In genomic region chr3:49108346-49108745, GRCh38 we compare ENCODE assay signal across 3 cellular contexts.
TF ChIP-seq lines count a peak whose summit lies in the region.

No MANE protein-coding gene starts in this region.

TF ChIP-seq in HEK293, 187 proteins besides CTCF, POLR2A, EP300 and RAD21:
- TF ChIP-seq GLIS2 (tag by site-specific recombination; IDR thresholded peaks at IDR 0.05) (peak; percentile 51), ZNF791 (tag by site-specific recombination; IDR thresholded peaks at IDR 0.05) (no peak), ZFHX2 (tag by site-specific recombination; conservative IDR thresholded peaks at IDR 0.05) (no peak)

TF ChIP-seq in K562, 482 proteins besides CTCF, POLR2A, EP300 and RAD21:
- TF ChIP-seq POLR2G (IDR thresholded peaks at IDR 0.05; ENCODE audit: low read depth, low read length): peak; percentile 44; the same call in 1 of the 2 replicates
- TF ChIP-seq, protein P1, sequence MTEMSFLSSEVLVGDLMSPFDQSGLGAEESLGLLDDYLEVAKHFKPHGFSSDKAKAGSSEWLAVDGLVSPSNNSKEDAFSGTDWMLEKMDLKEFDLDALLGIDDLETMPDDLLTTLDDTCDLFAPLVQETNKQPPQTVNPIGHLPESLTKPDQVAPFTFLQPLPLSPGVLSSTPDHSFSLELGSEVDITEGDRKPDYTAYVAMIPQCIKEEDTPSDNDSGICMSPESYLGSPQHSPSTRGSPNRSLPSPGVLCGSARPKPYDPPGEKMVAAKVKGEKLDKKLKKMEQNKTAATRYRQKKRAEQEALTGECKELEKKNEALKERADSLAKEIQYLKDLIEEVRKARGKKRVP (CRISPR knock-in tag; IDR thresholded peaks at IDR 0.05): no peak
TF ChIP-seq in K562: peak in this region for 1.

TF ChIP-seq in SK-N-SH, 30 proteins besides CTCF, POLR2A, EP300 and RAD21:
- no peak for TF ChIP-seq TAF1 (IDR thresholded peaks at IDR 0.05; ENCODE audit: borderline replicate concordance, low read depth, low read length)
- TF ChIP-seq POLR2AphosphoS5 (IDR thresholded peaks at IDR 0.05; ENCODE audit: low read depth, low read length): no peak
- no peak for TF ChIP-seq RCOR1 (IDR thresholded peaks at IDR 0.05; ENCODE audit: low read length)
- TF ChIP-seq IRF3 (IDR thresholded peaks at IDR 0.05; ENCODE audit: low read depth, low read length): no peak
- TF ChIP-seq NFIC (IDR thresholded peaks at IDR 0.05; ENCODE audit: borderline replicate concordance): no peak
- TF ChIP-seq USF2 (IDR thresholded peaks at IDR 0.05; ENCODE audit: borderline replicate concordance, low read depth, low read length): no peak
- no peak for TF ChIP-seq PBX3 (IDR thresholded peaks at IDR 0.05)
